ENCODE assay signal across 7 cellular contexts in genomic region chr2:16664052-16664731, GRCh38. TPM values are rescaled to one million over a fixed set of nuclear protein-coding genes. Genes with fewer than 3 reads are reported as not detected.
DNase-seq lines count a peak whose midpoint lies in the region; TF ChIP-seq lines count a peak whose summit lies in the region.

No MANE protein-coding gene starts in this region.

- H3K27ac Mint-ChIP-seq in activated CD4-positive, alpha-beta memory T cell treated with anti-CD3 and anti-CD28 coated beads, Interleukin-2, amount 10 ng/mL, durations not matched to agents 7 days and 5 days, result no peak overlapping the region

- H3K9me3 ChIP-seq in breast epithelium, result no peaks in the 10 kb centered on the region
- H3K9me3 ChIP-seq in smooth muscle cell (replicated peaks; ENCODE audit: low read depth), result no peaks in the 10 kb centered on the region

- H3K36me3 ChIP-seq in breast epithelium (no peaks in the 10 kb centered on the region), smooth muscle cell (ENCODE audit: low read depth) (no peaks in the 10 kb centered on the region)

- no peak overlapping the region for H3K4me3 Mint-ChIP-seq in activated CD4-positive, alpha-beta memory T cell treated with anti-CD3 and anti-CD28 coated beads, Interleukin-2, amount 10 ng/mL, durations not matched to agents 7 days and 5 days

- H3F3A ChIP-seq in smooth muscle cell (ENCODE audit: low read depth), result no peaks in the 10 kb centered on the region

- TF ChIP-seq CTCF in GM13976 (IDR thresholded peaks at IDR 0.05; ENCODE audit: borderline replicate concordance, control extremely low read depth, extremely low read depth, insufficient read depth, missing control alignments) (no peak), breast epithelium (IDR thresholded peaks at IDR 0.05) (no peak), smooth muscle cell (IDR thresholded peaks at IDR 0.05; ENCODE audit: borderline replicate concordance, insufficient read depth, poor library complexity, severe bottlenecking) (no peak)

- CTCF ChIA-PET in activated CD4-positive, alpha-beta memory T cell treated with anti-CD3 and anti-CD28 coated beads, Interleukin-2, amount 10 ng/mL, durations not matched to agents 7 days and 5 days (lab: Charles Lee), result no interaction called here

- no peaks in the 10 kb centered on the region for H3K9me3 Mint-ChIP-seq in activated CD4-positive, alpha-beta memory T cell treated with anti-CD3 and anti-CD28 coated beads, Interleukin-2, amount 10 ng/mL, durations not matched to agents 7 days and 5 days

- peak overlapping the region; percentile 70 to 79 (median 71) for H3K4me3 ChIP-seq in breast epithelium
- no peak overlapping the region for H3K4me3 ChIP-seq in smooth muscle cell

- H3K27ac ChIP-seq in breast epithelium (peak overlapping the region; percentile 76 to 89), smooth muscle cell (ENCODE audit: low read depth) (no peak overlapping the region)

- TF ChIP-seq POLR2A in breast epithelium (IDR thresholded peaks at IDR 0.05), result no peak

- H3K4me1 Mint-ChIP-seq in activated CD4-positive, alpha-beta memory T cell treated with anti-CD3 and anti-CD28 coated beads, Interleukin-2, amount 10 ng/mL, durations not matched to agents 7 days and 5 days, result peaks cover 21% of the 10 kb centered on the region

- no peaks in the 10 kb centered on the region for H3K27me3 ChIP-seq in breast epithelium
- H3K27me3 ChIP-seq in smooth muscle cell (ENCODE audit: low read depth), result no peaks in the 10 kb centered on the region

- H3K36me3 Mint-ChIP-seq in activated CD4-positive, alpha-beta memory T cell treated with anti-CD3 and anti-CD28 coated beads, Interleukin-2, amount 10 ng/mL, durations not matched to agents 7 days and 5 days (ENCODE audit: low read depth), result no peaks in the 10 kb centered on the region

- H3K27me3 Mint-ChIP-seq in activated CD4-positive, alpha-beta memory T cell treated with anti-CD3 and anti-CD28 coated beads, Interleukin-2, amount 10 ng/mL, durations not matched to agents 7 days and 5 days, result peaks cover 36% of the 10 kb centered on the region

- H3K9ac ChIP-seq in smooth muscle cell (ENCODE audit: low read depth), result no peak overlapping the region

- H3K4me2 ChIP-seq in smooth muscle cell, result peak overlapping the region; percentile 87

- H2AFZ ChIP-seq in smooth muscle cell (ENCODE audit: low read depth), result no peak overlapping the region

- H3K79me2 ChIP-seq in smooth muscle cell (ENCODE audit: low read depth), result no peaks in the 10 kb centered on the region

- in situ Hi-C loops in GM13976 (cut with MboI; ENCODE audit: low sequenced_read_pairs, unreplicated experiment), result no loop called here

- H4K20me1 ChIP-seq in smooth muscle cell (ENCODE audit: low read depth), result no peaks in the 10 kb centered on the region

- WGBS in smooth muscle cell (ENCODE audit: low lambda C conversion rate), result 73% methylated on average over 9 of the region's 9 CpGs

- H3K4me1 ChIP-seq in breast epithelium, result peaks cover 0 to 2% of the 10 kb centered on the region in 2 donors
- no peaks in the 10 kb centered on the region for H3K4me1 ChIP-seq in smooth muscle cell (ENCODE audit: low read depth)

- POLR2A ChIA-PET in activated CD4-positive, alpha-beta memory T cell treated with anti-CD3 and anti-CD28 coated beads, Interleukin-2, amount 10 ng/mL, durations not matched to agents 7 days and 5 days (lab: Charles Lee), result no interaction called here

- DNase-seq in GM13976 (ENCODE audit: low spot score) (peak; percentile 47), NCI-H2227 (lab: John Stamatoyannopoulos, UW; ENCODE audit: unreplicated experiment) (peak; percentile 82), breast epithelium (ENCODE audit: low spot score in 2 of 2) (no peak), kidney glomerular epithelial cell (lab: John Stamatoyannopoulos, UW) (peak; percentile 53), smooth muscle cell (lab: John Stamatoyannopoulos, UW; ENCODE audit: unreplicated experiment) (no peak), middle frontal gyrus (ENCODE audit: extremely low spot score, low spot score) (no peak)
- no peak for DNase-seq in activated CD4-positive, alpha-beta memory T cell treated with anti-CD3 and anti-CD28 coated beads, Interleukin-2, amount 10 ng/mL, durations not matched to agents 7 days and 5 days

- intact Hi-C loops in breast epithelium (cut with DNase I; ENCODE audit: low total_unique reads), result no loop called here

RNA-seq across cellular contexts. Expression of gene CYRIA, which starts 1.4 kb away (rescaled TPM):
- 10 to 100 TPM; 12.5 to 18.7 (median 17.7) TPM for total RNA-seq in breast epithelium
- 5.8 and 6.3 TPM in 2 replicates for total RNA-seq in smooth muscle cell
- 1.7 and 4.1 TPM in 2 replicates for polyA plus RNA-seq in smooth muscle cell
- under 1 TPM; 0.05 to 0.10 TPM for total RNA-seq in activated CD4-positive, alpha-beta memory T cell treated with anti-CD3 and anti-CD28 coated beads, Interleukin-2, amount 10 ng/mL, durations not matched to agents 7 days and 5 days

Comparison
In these comparisons a context has a peak if more than half of its experiments do, and no peak if none do; other contexts are left out.
1. DNase-seq: peak in GM13976 (single experiment), NCI-H2227 (single experiment) and kidney glomerular epithelial cell (single experiment); none in breast epithelium (0 of 2), smooth muscle cell (single experiment), middle frontal gyrus (single experiment) and activated CD4-positive, alpha-beta memory T cell treated with anti-CD3 and anti-CD28 coated beads, Interleukin-2, amount 10 ng/mL, durations not matched to agents 7 days and 5 days (single experiment).